18 cellular contexts compared by ENCODE assay signal in the genomic region with DNA sequence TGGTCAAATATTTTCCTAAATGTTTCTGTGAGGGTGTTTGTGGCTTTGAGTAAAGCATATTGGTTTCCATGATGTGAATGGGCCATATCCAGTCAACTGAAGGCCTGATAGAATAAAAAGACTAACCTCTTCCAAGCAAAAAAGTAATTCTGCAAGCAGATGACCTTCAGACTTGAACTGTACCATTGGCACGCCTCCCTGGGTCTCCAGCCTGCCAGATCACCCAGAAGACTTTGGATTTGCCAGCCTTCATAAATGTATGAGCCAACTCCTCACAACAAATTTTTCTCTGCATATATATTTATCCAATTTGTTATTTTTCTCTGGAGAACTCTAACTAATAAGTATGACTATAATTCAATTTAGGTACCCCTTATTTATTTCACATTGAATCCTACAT.
"Had no signal": no experiment of that assay in that cellular context is flagged by ENCODE, and none has a peak within 500 bp of the region (broad histone marks: within the 10 kb centered on the region; RNA-seq: fewer than 3 reads in every experiment).

No MANE protein-coding gene starts in this region.

- H3K4me1 ChIP-seq: SJCRH30 had no signal

- ATAC-seq: SK-N-SH treated with all-trans-retinoic acid at 6 μM for 48 hours had no signal

- H3K36me3 ChIP-seq: SJCRH30 had no signal

- DNase-seq: KBM-7, NCI-H1092, NCI-H1105 treated with DMSO at 0.1 percent for 48 hours, NCI-H1417 treated with DMSO at 0.1 percent for 48 hours, NCI-H146, NCI-H1694 treated with DMSO at 0.1 percent for 48 hours, NCI-H1930, NCI-H2081, NCI-H2107, NCI-H2227 treated with DMSO at 0.1 percent for 48 hours, NCI-H524, NCI-H69, NCI-H774, RPMI8226, SHP77 treated with DMSO at 0.1 percent for 48 hours, SJCRH30 had no signal

- H3K27me3 ChIP-seq: SJCRH30 had no signal

- H3K27ac ChIP-seq: HL-60, SJCRH30 had no signal

- H3K9me3 ChIP-seq: SJCRH30 had no signal

- H3K4me3 ChIP-seq: SJCRH30 had no signal
